ENCODE assay signal across 15 cellular contexts in genomic region chr10:12629767-12630165, GRCh38.
DNase-seq lines count a peak whose midpoint lies in the region; ATAC-seq and TF ChIP-seq lines count a peak whose summit lies in the region.
"Had no signal": no experiment of that assay in that cellular context is flagged by ENCODE, and none has a peak within 500 bp of the region (broad histone marks: within the 10 kb centered on the region; RNA-seq: fewer than 3 reads in every experiment).

No MANE protein-coding gene starts in this region.

- POLR2A ChIA-PET in PC-3 (lab: Charles Lee; ENCODE audit: unreplicated experiment), result no interaction called here

- no peak overlapping the region for H2AFZ ChIP-seq in PC-3 (ENCODE audit: low read length)

- peaks cover 29% of the 10 kb centered on the region for H3K4me1 Mint-ChIP-seq in activated T-cell treated with anti-CD3 and anti-CD28 coated beads, Interleukin-2, amount 50 U/mL, for 72 hours (ENCODE audit: low read depth)
- peaks cover 37% of the 10 kb centered on the region for H3K4me1 Mint-ChIP-seq in memory B cell
- H3K4me1 Mint-ChIP-seq in stimulated activated naive B cell treated with anti-CD40 and anti-IgM and Interleukin-4, amounts not matched to agents 10 μg/mL and 1 μg/mL and 100 μg/mL, for 72 hours, result peaks cover 38 to 48% of the 10 kb centered on the region in 2 donors

- no peaks in the 10 kb centered on the region for H3K9me3 Mint-ChIP-seq in activated T-cell treated with anti-CD3 and anti-CD28 coated beads, Interleukin-2, amount 50 U/mL, for 72 hours
- H3K9me3 Mint-ChIP-seq in memory B cell, result no peaks in the 10 kb centered on the region
- no peaks in the 10 kb centered on the region for H3K9me3 Mint-ChIP-seq in stimulated activated naive B cell treated with anti-CD40 and anti-IgM and Interleukin-4, amounts not matched to agents 10 μg/mL and 1 μg/mL and 100 μg/mL, for 72 hours

- no TSS peak for BruUV-seq in PC-3 (replicated peaks; lab: Mats Ljungman, UMichigan)

- H3K27me3 ChIP-seq in PC-3 (ENCODE audit: low read length), result no peaks in the 10 kb centered on the region

- TF ChIP-seq CTCF in PC-3 (conservative IDR thresholded peaks at IDR 0.05; ENCODE audit: low read depth, low read length), result no peak

- peak overlapping the region; percentile 40; the same call in 1 of the 2 replicates for H3K9ac ChIP-seq in PC-3 (ENCODE audit: low read length)

- H3K79me2 ChIP-seq in PC-3 (ENCODE audit: low read length), result no peaks in the 10 kb centered on the region

- peak; percentile 7 to 21 for ATAC-seq in activated T-cell treated with anti-CD3 and anti-CD28 coated beads, Interleukin-2, amount 50 U/mL, for 72 hours (replicated peaks in 1 of 2)
- ATAC-seq in PC-3 (no peak), memory B cell (ENCODE audit: low read depth) (no peak), HG03442 (IDR thresholded peaks at IDR 0.05; ENCODE audit: unreplicated experiment) (no peak), GM18520 (IDR thresholded peaks at IDR 0.05; ENCODE audit: unreplicated experiment) (no peak), GM21528 (IDR thresholded peaks at IDR 0.05; ENCODE audit: low FRiP score, unreplicated experiment) (no peak)
- ATAC-seq in stimulated activated naive B cell treated with anti-CD40 and anti-IgM and Interleukin-4, amounts not matched to agents 10 μg/mL and 1 μg/mL and 100 μg/mL, for 72 hours (replicated peaks), result no peak

- no peak overlapping the region for H3K4me3 ChIP-seq in PC-3 (ENCODE audit: low read length)

- H3K36me3 ChIP-seq in PC-3 (ENCODE audit: low read depth, low read length), result no peaks in the 10 kb centered on the region

- peak overlapping the region; percentile 46; the same call in 1 of the 2 replicates for H3K4me2 ChIP-seq in PC-3 (ENCODE audit: low read length)

- CTCF ChIA-PET in PC-3 (lab: Charles Lee), result no interaction called here

- no peak for DNase-seq in activated T-cell treated with anti-CD3 and anti-CD28 coated beads, Interleukin-2, amount 50 U/mL, for 72 hours
- DNase-seq in activated T-cell treated with anti-CD3 and anti-CD28 coated beads, Interleukin-2, amount 50 U/mL, for 1 hour, result no peak
- no peak for DNase-seq in PC-3
- no peak for DNase-seq in memory B cell (ENCODE audit: low spot score in 2 of 2)
- no peak for DNase-seq in stimulated activated naive B cell treated with anti-CD40 and anti-IgM and Interleukin-4, amounts not matched to agents 10 μg/mL and 1 μg/mL and 100 μg/mL, for 72 hours
- DNase-seq: C1 segment of cervical spinal cord, GF-D8, H7, IMR-90, NCI-H1930, NCI-H2171, NCI-H748 treated with DMSO at 0.1 percent for 48 hours had no signal

- H3K27ac ChIP-seq in PC-3 (ENCODE audit: low read length), result peak overlapping the region; percentile 59

- intact Hi-C loops in PC-3 (cut with micrococcal nuclease), result no loop called here

- H3K9me2 ChIP-seq in PC-3 (replicated peaks; ENCODE audit: low read length), result no peaks in the 10 kb centered on the region

- peak overlapping the region in 1 of 2 donors; percentile 35 for H3K4me3 Mint-ChIP-seq in activated T-cell treated with anti-CD3 and anti-CD28 coated beads, Interleukin-2, amount 50 U/mL, for 72 hours
- no peak overlapping the region for H3K4me3 Mint-ChIP-seq in memory B cell
- H3K4me3 Mint-ChIP-seq in stimulated activated naive B cell treated with anti-CD40 and anti-IgM and Interleukin-4, amounts not matched to agents 10 μg/mL and 1 μg/mL and 100 μg/mL, for 72 hours, result no peak overlapping the region

- H4K20me1 ChIP-seq in PC-3 (ENCODE audit: low read length), result no peaks in the 10 kb centered on the region

- H3K27ac Mint-ChIP-seq in activated T-cell treated with anti-CD3 and anti-CD28 coated beads, Interleukin-2, amount 50 U/mL, for 72 hours, result no peak overlapping the region
- H3K27ac Mint-ChIP-seq in memory B cell, result peak overlapping the region; percentile 30
- peak overlapping the region; percentile 76 for H3K27ac Mint-ChIP-seq in stimulated activated naive B cell treated with anti-CD40 and anti-IgM and Interleukin-4, amounts not matched to agents 10 μg/mL and 1 μg/mL and 100 μg/mL, for 72 hours

- H3K27me3 Mint-ChIP-seq in activated T-cell treated with anti-CD3 and anti-CD28 coated beads, Interleukin-2, amount 50 U/mL, for 72 hours (ENCODE audit: low read depth), result no peaks in the 10 kb centered on the region
- no peaks in the 10 kb centered on the region for H3K27me3 Mint-ChIP-seq in memory B cell
- no peaks in the 10 kb centered on the region for H3K27me3 Mint-ChIP-seq in stimulated activated naive B cell treated with anti-CD40 and anti-IgM and Interleukin-4, amounts not matched to agents 10 μg/mL and 1 μg/mL and 100 μg/mL, for 72 hours

- H3K9me3 ChIP-seq in PC-3 (ENCODE audit: low read length), result no peaks in the 10 kb centered on the region

- no peaks in the 10 kb centered on the region for H3K36me3 Mint-ChIP-seq in activated T-cell treated with anti-CD3 and anti-CD28 coated beads, Interleukin-2, amount 50 U/mL, for 72 hours (ENCODE audit: insufficient read depth in 2 of 2)
- H3K36me3 Mint-ChIP-seq in memory B cell, result peaks cover 17% of the 10 kb centered on the region
- peaks cover 9 to 23% of the 10 kb centered on the region in 2 donors for H3K36me3 Mint-ChIP-seq in stimulated activated naive B cell treated with anti-CD40 and anti-IgM and Interleukin-4, amounts not matched to agents 10 μg/mL and 1 μg/mL and 100 μg/mL, for 72 hours

- H3F3A ChIP-seq in PC-3 (ENCODE audit: low read length, unreplicated experiment), result no peaks in the 10 kb centered on the region

- H3K4me1 ChIP-seq in PC-3 (ENCODE audit: insufficient read depth, low read length), result peaks cover 22% of the 10 kb centered on the region

Comparison
In these comparisons a context has a peak if more than half of its experiments do, and no peak if none do; other contexts are left out.
1. ATAC-seq: peak in activated T-cell treated with anti-CD3 and anti-CD28 coated beads, Interleukin-2, amount 50 U/mL, for 72 hours (2 of 2); none in PC-3 (single experiment), memory B cell (single experiment), stimulated activated naive B cell treated with anti-CD40 and anti-IgM and Interleukin-4, amounts not matched to agents 10 μg/mL and 1 μg/mL and 100 μg/mL, for 72 hours (0 of 2), HG03442 (single experiment), GM18520 (single experiment) and GM21528 (single experiment).